In the genomic region with DNA sequence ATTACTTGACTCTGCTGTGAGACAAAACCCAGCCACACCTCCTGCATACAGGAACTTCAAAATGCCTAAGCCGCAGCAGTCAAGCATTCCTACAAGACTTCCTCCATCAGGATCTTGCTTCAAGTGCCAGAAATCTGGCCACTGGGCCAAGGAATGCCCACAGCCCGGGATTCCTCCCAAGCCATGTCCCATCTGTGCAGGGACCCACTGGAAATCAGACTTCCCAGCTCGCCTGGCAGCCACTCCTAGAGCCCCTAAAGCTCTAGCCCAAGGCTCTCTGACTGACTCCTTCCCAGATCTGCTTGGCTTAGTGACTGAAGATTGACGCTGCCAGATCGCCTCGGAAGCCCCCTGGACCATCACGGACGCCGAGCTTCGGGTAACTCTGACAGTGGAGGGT, we compare ENCODE assay signal across 5 cellular contexts.
DNase-seq lines count a peak whose midpoint lies in the region; TF ChIP-seq lines count a peak whose summit lies in the region.
"Not testable (repeated sequence)": the region's sequence is repeated elsewhere in the genome, so short reads cannot be mapped to it uniquely, and the experiment has no call there.

No MANE protein-coding gene starts in this region.

- not testable (repeated sequence) for H3K4me3 Mint-ChIP-seq in endodermal cell; neural crest cell; osteocyte (ENCODE audit: unreplicated experiment); type B pancreatic cell

- DNase-seq in endodermal cell: peak; percentile 32
- DNase-seq in neural crest cell (ENCODE audit: low read depth, low spot score); type B pancreatic cell (ENCODE audit: extremely low spot score, unreplicated experiment): not testable (repeated sequence)
- DNase-seq in osteocyte (ENCODE audit: extremely low spot score, unreplicated experiment): peak; percentile 76

- not testable (repeated sequence) for H3K27ac ChIP-seq in HUES6 (ENCODE audit: low read depth, low read length); endodermal cell (ENCODE audit: low read depth, low read length)

- TF ChIP-seq CTCF in endodermal cell (conservative IDR thresholded peaks at IDR 0.05); neural crest cell (conservative IDR thresholded peaks at IDR 0.05); osteocyte (IDR thresholded peaks at IDR 0.05); type B pancreatic cell (conservative IDR thresholded peaks at IDR 0.05): not testable (repeated sequence)

- peaks cover 19% of the 10 kb centered on the region for H3K9me3 Mint-ChIP-seq in endodermal cell
- not testable (repeated sequence) for H3K9me3 Mint-ChIP-seq in neural crest cell; osteocyte (ENCODE audit: unreplicated experiment); type B pancreatic cell

- not testable (repeated sequence) for H3K36me3 ChIP-seq in HUES6 (ENCODE audit: control insufficient read depth, insufficient read depth, low read length); endodermal cell (ENCODE audit: control insufficient read depth, insufficient read depth, low read length)

- not testable (repeated sequence) for H3K27ac Mint-ChIP-seq in endodermal cell; osteocyte (ENCODE audit: unreplicated experiment)
- peak overlapping the region; percentile 4 for H3K27ac Mint-ChIP-seq in neural crest cell (ENCODE audit: unreplicated experiment)
- H3K27ac Mint-ChIP-seq in type B pancreatic cell: peak overlapping the region; percentile 48

- peaks cover 33% of the 10 kb centered on the region for H3K4me1 ChIP-seq in HUES6 (ENCODE audit: control insufficient read depth, insufficient read depth, low read length)
- H3K4me1 ChIP-seq in endodermal cell (ENCODE audit: control insufficient read depth, insufficient read depth, low read length): not testable (repeated sequence)

- H3K9me3 ChIP-seq in HUES6 (ENCODE audit: control insufficient read depth, insufficient read depth, low read depth, low read length); endodermal cell (ENCODE audit: control insufficient read depth, low read length): not testable (repeated sequence)

- H3K36me3 Mint-ChIP-seq in endodermal cell (ENCODE audit: low read depth); neural crest cell (ENCODE audit: low read depth); osteocyte (ENCODE audit: unreplicated experiment); type B pancreatic cell: not testable (repeated sequence)

- peaks cover 31% of the 10 kb centered on the region for H3K27me3 Mint-ChIP-seq in endodermal cell (ENCODE audit: insufficient read depth)
- not testable (repeated sequence) for H3K27me3 Mint-ChIP-seq in neural crest cell (ENCODE audit: low read depth); osteocyte (ENCODE audit: unreplicated experiment)
- H3K27me3 Mint-ChIP-seq in type B pancreatic cell: peaks cover 12% of the 10 kb centered on the region

- H3K27me3 ChIP-seq in HUES6 (ENCODE audit: control insufficient read depth, insufficient read depth, low read length); endodermal cell (ENCODE audit: control insufficient read depth, insufficient read depth, low read length, poor library complexity, severe bottlenecking): not testable (repeated sequence)

- WGBS in endodermal cell (ENCODE audit: insufficient coverage in 1 of 2, insufficient read length in 1 of 2), 2 experiments: 95 to 97% methylated on average over 5 to 10 of the region's 10 CpGs

- H3K9ac ChIP-seq in HUES6 (ENCODE audit: low read length): peak overlapping the region; percentile 96
- not testable (repeated sequence) for H3K9ac ChIP-seq in endodermal cell (ENCODE audit: extremely low read depth, low read length, poor library complexity, severe bottlenecking)

- H3K4me3 ChIP-seq in HUES6 (ENCODE audit: low read depth, low read length): peak overlapping the region; percentile 63; the same call in 1 of the 2 replicates
- H3K4me3 ChIP-seq in endodermal cell (ENCODE audit: low read length): not testable (repeated sequence)

- not testable (repeated sequence) for H3K4me1 Mint-ChIP-seq in endodermal cell; neural crest cell; osteocyte (ENCODE audit: unreplicated experiment); type B pancreatic cell (ENCODE audit: unreplicated experiment)
